ENCODE assay signal across 20 cellular contexts in the genomic region with DNA sequence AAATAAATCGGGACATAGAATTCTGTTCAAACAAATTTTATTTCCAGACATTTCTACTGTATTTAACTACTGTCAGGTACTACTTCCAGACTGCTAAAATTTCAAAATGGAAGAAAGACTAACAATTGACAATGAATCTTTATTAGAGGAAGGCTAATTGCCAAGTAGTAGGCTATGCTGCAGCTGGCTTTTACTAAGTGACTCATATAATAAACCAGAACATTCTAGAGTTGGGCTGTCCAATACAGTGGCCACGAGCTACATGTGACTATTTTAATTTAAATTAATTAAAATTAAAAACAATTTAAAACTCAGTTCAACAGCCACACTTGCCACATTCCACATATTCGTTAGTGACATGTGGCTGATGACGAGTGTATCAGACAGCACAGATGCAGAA.
DNase-seq lines count a peak whose midpoint lies in the region; ATAC-seq and TF ChIP-seq lines count a peak whose summit lies in the region.
"Had no signal": no experiment of that assay in that cellular context is flagged by ENCODE, and none has a peak within 500 bp of the region (broad histone marks: within the 10 kb centered on the region; RNA-seq: fewer than 3 reads in every experiment).

No MANE protein-coding gene starts in this region.

- no peak for TF ChIP-seq CTCF in fibroblast of mammary gland (conservative IDR thresholded peaks at IDR 0.05; ENCODE audit: control insufficient read depth, insufficient read depth, low read depth, low read length)

- H3K4me3 ChIP-seq in fibroblast of mammary gland (ENCODE audit: control insufficient read depth, low read depth, low read length): no peak overlapping the region
- H3K4me3 ChIP-seq: Peyer's patch had no signal

- ATAC-seq in HG03045 (IDR thresholded peaks at IDR 0.05; ENCODE audit: unreplicated experiment) (no peak), GM21423 (IDR thresholded peaks at IDR 0.05; ENCODE audit: unreplicated experiment) (no peak), HG02852 (IDR thresholded peaks at IDR 0.05; ENCODE audit: unreplicated experiment) (no peak)
- ATAC-seq: SK-N-SH treated with all-trans-retinoic acid at 6 μM for 48 hours had no signal

- DNase-seq in NCI-H774 (lab: John Stamatoyannopoulos, UW): peak; percentile 33
- peak; percentile 14 for DNase-seq in fibroblast of mammary gland (ENCODE audit: low read depth)
- DNase-seq in pons (ENCODE audit: low spot score): peak; percentile 82
- no peak for DNase-seq in effector CD8-positive, alpha-beta T cell (lab: John Stamatoyannopoulos, UW)
- DNase-seq: BE2C, DMS79, H7, KG1, MV-4-11, NCI-H1105 treated with DMSO at 0.1 percent for 48 hours, NCI-H1694, NCI-H2081, NCI-H2171, NCI-H345, NCI-H524, Peyer's patch had no signal
